Comparison of ENCODE assay signal across 10 cellular contexts in genomic region chr2:68679917-68680267, GRCh38. TPM values are rescaled to one million over a fixed set of nuclear protein-coding genes. Genes with fewer than 3 reads are reported as not detected.
A peak's percentile ranks its signal among the peaks of the same experiment; 100 is the strongest.
DNase-seq lines count a peak whose midpoint lies in the region; ATAC-seq and TF ChIP-seq lines count a peak whose summit lies in the region.
"Not testable (repeated sequence)": the region's sequence is repeated elsewhere in the genome, so short reads cannot be mapped to it uniquely, and the experiment has no call there.
"Had no signal": no experiment of that assay in that cellular context is flagged by ENCODE, and none has a peak within 500 bp of the region (broad histone marks: within the 10 kb centered on the region; RNA-seq: fewer than 3 reads in every experiment).

No MANE protein-coding gene starts in this region.

- peak overlapping the region; percentile 91 for H3K27ac Mint-ChIP-seq in activated CD4-positive, alpha-beta T cell treated with anti-CD3 and anti-CD28 coated beads, Interleukin-2, amount 10 ng/mL, durations not matched to agents 7 days and 5 days
- peak overlapping the region in 2 of 5 experiments; percentile 53 to 75 for H3K27ac Mint-ChIP-seq in brain
- peak overlapping the region in 7 of 10 donors; percentile 55 to 91 (median 74) for H3K27ac Mint-ChIP-seq in naive thymus-derived CD8-positive, alpha-beta T cell
- H3K27ac Mint-ChIP-seq in stimulated activated naive B cell treated with anti-CD40 and anti-IgM and Interleukin-4, amounts not matched to agents 10 μg/mL and 1 μg/mL and 100 μg/mL, for 72 hours: not testable (repeated sequence)

- H3K4me1 Mint-ChIP-seq in activated CD4-positive, alpha-beta T cell treated with anti-CD3 and anti-CD28 coated beads, Interleukin-2, amount 10 ng/mL, durations not matched to agents 7 days and 5 days; brain; naive thymus-derived CD8-positive, alpha-beta T cell; stimulated activated naive B cell treated with anti-CD40 and anti-IgM and Interleukin-4, amounts not matched to agents 10 μg/mL and 1 μg/mL and 100 μg/mL, for 72 hours: not testable (repeated sequence)

- peak overlapping the region in 9 of 10 donors; percentile 30 to 50 (median 46) for H3K4me3 ChIP-seq in heart right ventricle

- H3K36me3 Mint-ChIP-seq in activated CD4-positive, alpha-beta T cell treated with anti-CD3 and anti-CD28 coated beads, Interleukin-2, amount 10 ng/mL, durations not matched to agents 7 days and 5 days (ENCODE audit: low read depth): peaks cover 10% of the 10 kb centered on the region
- H3K36me3 Mint-ChIP-seq in brain; naive thymus-derived CD8-positive, alpha-beta T cell; stimulated activated naive B cell treated with anti-CD40 and anti-IgM and Interleukin-4, amounts not matched to agents 10 μg/mL and 1 μg/mL and 100 μg/mL, for 72 hours: not testable (repeated sequence)

- WGBS in heart right ventricle, 2 donors: 74 to 89% methylated on average over 5 to 7 of the region's 9 CpGs

- not testable (repeated sequence) for TF ChIP-seq CTCF in brain (conservative IDR thresholded peaks at IDR 0.05); heart right ventricle (IDR thresholded peaks at IDR 0.05)

- H3K36me3 ChIP-seq in ES-I3 (ENCODE audit: insufficient read depth, low read length); heart right ventricle: not testable (repeated sequence)

- not testable (repeated sequence) for ATAC-seq in heart right ventricle; naive thymus-derived CD8-positive, alpha-beta T cell; stimulated activated naive B cell treated with anti-CD40 and anti-IgM and Interleukin-4, amounts not matched to agents 10 μg/mL and 1 μg/mL and 100 μg/mL, for 72 hours (replicated peaks)

- peak overlapping the region; percentile 78 for H3K4me3 Mint-ChIP-seq in activated CD4-positive, alpha-beta T cell treated with anti-CD3 and anti-CD28 coated beads, Interleukin-2, amount 10 ng/mL, durations not matched to agents 7 days and 5 days
- H3K4me3 Mint-ChIP-seq in brain: peak overlapping the region in 3 of 5 experiments; percentile 74 to 81 (median 79)
- H3K4me3 Mint-ChIP-seq in naive thymus-derived CD8-positive, alpha-beta T cell: peak overlapping the region in 9 of 10 donors; percentile 41 to 80 (median 64)
- H3K4me3 Mint-ChIP-seq in stimulated activated naive B cell treated with anti-CD40 and anti-IgM and Interleukin-4, amounts not matched to agents 10 μg/mL and 1 μg/mL and 100 μg/mL, for 72 hours: peak overlapping the region; percentile 39 to 62

- H3K9me3 ChIP-seq in ES-I3 (ENCODE audit: control insufficient read depth, insufficient read depth, low read length): not testable (repeated sequence)
- peaks cover 0 to 14% (median 9%) of the 10 kb centered on the region in 11 donors for H3K9me3 ChIP-seq in heart right ventricle

- intact Hi-C loops in heart right ventricle (cut with DNase I): not testable (repeated sequence)

- POLR2A ChIA-PET in activated CD4-positive, alpha-beta T cell treated with anti-CD3 and anti-CD28 coated beads, Interleukin-2, amount 10 ng/mL, durations not matched to agents 7 days and 5 days (lab: Charles Lee); naive thymus-derived CD8-positive, alpha-beta T cell (lab: Charles Lee): not testable (repeated sequence)

- not testable (repeated sequence) for H3K4me1 ChIP-seq in ES-I3 (ENCODE audit: insufficient read depth, low read length); heart right ventricle

- H3K9ac ChIP-seq in ES-I3 (ENCODE audit: low read depth, low read length): peak overlapping the region; percentile 45; the same call in 1 of the 2 replicates

- DNase-seq in NCI-H2171 treated with DMSO at 0.1 percent for 48 hours (lab: John Stamatoyannopoulos, UW): peak; percentile 28
- DNase-seq in activated CD4-positive, alpha-beta T cell treated with anti-CD3 and anti-CD28 coated beads, Interleukin-2, amount 10 ng/mL, durations not matched to agents 7 days and 5 days; heart right ventricle; naive thymus-derived CD8-positive, alpha-beta T cell; stimulated activated naive B cell treated with anti-CD40 and anti-IgM and Interleukin-4, amounts not matched to agents 10 μg/mL and 1 μg/mL and 100 μg/mL, for 72 hours: not testable (repeated sequence)

- peaks cover 15% of the 10 kb centered on the region for H3K27me3 Mint-ChIP-seq in activated CD4-positive, alpha-beta T cell treated with anti-CD3 and anti-CD28 coated beads, Interleukin-2, amount 10 ng/mL, durations not matched to agents 7 days and 5 days
- H3K27me3 Mint-ChIP-seq in brain; stimulated activated naive B cell treated with anti-CD40 and anti-IgM and Interleukin-4, amounts not matched to agents 10 μg/mL and 1 μg/mL and 100 μg/mL, for 72 hours: not testable (repeated sequence)
- peaks cover 7 to 27% (median 10%) of the 10 kb centered on the region in 5 donors for H3K27me3 Mint-ChIP-seq in naive thymus-derived CD8-positive, alpha-beta T cell

- not testable (repeated sequence) for H3K27ac ChIP-seq in heart right ventricle

- CTCF ChIA-PET in activated CD4-positive, alpha-beta T cell treated with anti-CD3 and anti-CD28 coated beads, Interleukin-2, amount 10 ng/mL, durations not matched to agents 7 days and 5 days (lab: Charles Lee): not testable (repeated sequence)

- not testable (repeated sequence) for H3K9me3 Mint-ChIP-seq in activated CD4-positive, alpha-beta T cell treated with anti-CD3 and anti-CD28 coated beads, Interleukin-2, amount 10 ng/mL, durations not matched to agents 7 days and 5 days
- H3K9me3 Mint-ChIP-seq in brain: peaks cover 9 to 24% (median 14%) of the 10 kb centered on the region in 5 experiments
- H3K9me3 Mint-ChIP-seq in naive thymus-derived CD8-positive, alpha-beta T cell: peaks cover 0 to 16% (median 6%) of the 10 kb centered on the region in 9 donors
- H3K9me3 Mint-ChIP-seq in stimulated activated naive B cell treated with anti-CD40 and anti-IgM and Interleukin-4, amounts not matched to agents 10 μg/mL and 1 μg/mL and 100 μg/mL, for 72 hours: peaks cover 5 to 14% of the 10 kb centered on the region in 2 donors

- H3K27me3 ChIP-seq in heart right ventricle: not testable (repeated sequence)

RNA-seq across cellular contexts. Expression of gene PROKR1, which starts 36.5 kb away (rescaled TPM):
- total RNA-seq in activated CD4-positive, alpha-beta T cell treated with anti-CD3 and anti-CD28 coated beads, Interleukin-2, amount 10 ng/mL, durations not matched to agents 7 days and 5 days: not detected
- polyA plus RNA-seq in brain (ENCODE audit: insufficient read depth, low read depth, low replicate concordance) (not detected), heart right ventricle (under 1 TPM in 1 of 2 donors, not detected in 1; 0.06 TPM)
- total RNA-seq in heart right ventricle: not detected
- total RNA-seq in naive thymus-derived CD8-positive, alpha-beta T cell: not detected
- polyA plus RNA-seq in naive thymus-derived CD8-positive, alpha-beta T cell: not detected
- total RNA-seq: activated T-helper 17 cell treated with anti-CD3 and anti-CD28 coated beads, Interleukin-2, amount 50 U/mL, for 72 hours; fibroblast of lung; HFFc6 had no signal
- polyA plus RNA-seq: fibroblast of lung had no signal

RNA-seq across cellular contexts. Expression of gene ARHGAP25, which starts 54.7 kb away (rescaled TPM):
- 10 to 100 TPM; 94.9 to 97.8 TPM for total RNA-seq in activated CD4-positive, alpha-beta T cell treated with anti-CD3 and anti-CD28 coated beads, Interleukin-2, amount 10 ng/mL, durations not matched to agents 7 days and 5 days
- 4.9 TPM for polyA plus RNA-seq in brain (ENCODE audit: insufficient read depth, low read depth, low replicate concordance)
- total RNA-seq in heart right ventricle: 10 to 100 TPM in 1 of 10 donors, 1 to 10 TPM in 9; 2.7 to 17.3 (median 5.2) TPM
- 1 to 10 TPM; 2.6 to 6.8 TPM for polyA plus RNA-seq in heart right ventricle
- 100 to 1,000 TPM; 124 TPM for total RNA-seq in naive thymus-derived CD8-positive, alpha-beta T cell
- 100 to 1,000 TPM in 1 of 3 donors, 10 to 100 TPM in 2; 76.5 to 104 (median 95.4) TPM for polyA plus RNA-seq in naive thymus-derived CD8-positive, alpha-beta T cell
- total RNA-seq: HFFc6 had no signal

Comparison
In these comparisons a context has a peak if more than half of its experiments do, and no peak if none do; other contexts are left out.
1. RNA of gene ARHGAP25, which starts 54.7 kb away (total RNA-seq): 124 TPM in naive thymus-derived CD8-positive, alpha-beta T cell and 94.9 to 97.8 TPM in activated CD4-positive, alpha-beta T cell treated with anti-CD3 and anti-CD28 coated beads, Interleukin-2, amount 10 ng/mL, durations not matched to agents 7 days and 5 days; 2.7 to 17.3 TPM in heart right ventricle; every median in the first group is over 4 times any median in the second.
2. Peak in every context shown above with its lines, with median percentiles within 50 percentile points of each other: H3K4me3 Mint-ChIP-seq.